In genomic region chr2:237115870-237116269, GRCh38 we compare ENCODE assay signal across 11 cellular contexts.
"Had no signal": no experiment of that assay in that cellular context is flagged by ENCODE, and none has a peak within 500 bp of the region (broad histone marks: within the 10 kb centered on the region; RNA-seq: fewer than 3 reads in every experiment).

No MANE protein-coding gene starts in this region.

- H3K4me1 Mint-ChIP-seq: GM23338, H9 had no signal

- H3K4me3 Mint-ChIP-seq: GM23338, H9, HFFc6 had no signal

- ATAC-seq: GM23338, HCT116 had no signal

- FAIRE-seq: H1, H54 had no signal

- H3K9ac ChIP-seq: GM23248 had no signal

- H3K27ac Mint-ChIP-seq: GM23338, H9, HFFc6 had no signal

- H3K9me3 ChIP-seq: HAP-1 had no signal

- H3K36me3 ChIP-seq: HAP-1 had no signal

- DNase-seq: GM23248, GOT3, H7, H9, HCEC 1CT, HFFc6 had no signal

- H3K4me2 ChIP-seq: GM23338 had no signal

- H3K27ac ChIP-seq: GM23248 had no signal

- H2AFZ ChIP-seq: GM23248, GM23338 had no signal

- H3K9me3 Mint-ChIP-seq: H9, HFFc6 had no signal

- H3K4me3 ChIP-seq: GM23248, GM23338, HAP-1 had no signal

- H3K4me1 ChIP-seq: HAP-1 had no signal
